19 cellular contexts compared by ENCODE assay signal in genomic region chr9:15482146-15482545, GRCh38. TPM values are rescaled to one million over a fixed set of nuclear protein-coding genes. Genes with fewer than 3 reads are reported as not detected.
DNase-seq lines count a peak whose midpoint lies in the region; ATAC-seq, FAIRE-seq and TF ChIP-seq lines count a peak whose summit lies in the region.
"Had no signal": no experiment of that assay in that cellular context is flagged by ENCODE, and none has a peak within 500 bp of the region (broad histone marks: within the 10 kb centered on the region; RNA-seq: fewer than 3 reads in every experiment).

No MANE protein-coding gene starts in this region.

- peak; percentile 7 for FAIRE-seq in H1 (lab: Jason Lieb, UNC)
- FAIRE-seq: bronchial epithelial cell, urothelium cell line had no signal

- no peak overlapping the region for H3K56ac ChIP-seq in H1 (replicated peaks; ENCODE audit: insufficient read length, low read depth, low read length)

- no peak for ATAC-seq in activated T-cell treated with anti-CD3 and anti-CD28 coated beads, Interleukin-2, amount 50 U/mL, for 72 hours (replicated peaks in 1 of 2)
- no peak for ATAC-seq in SK-N-SH treated with all-trans-retinoic acid at 6 μM for 48 hours
- ATAC-seq in GM19467 (IDR thresholded peaks at IDR 0.05; ENCODE audit: unreplicated experiment), result no peak
- no peak for ATAC-seq in HG02678 (IDR thresholded peaks at IDR 0.05; ENCODE audit: unreplicated experiment)
- ATAC-seq: HCT116, left lobe of liver had no signal

- H2BK15ac ChIP-seq in H1 (ENCODE audit: low read length), result no peak overlapping the region

- no peaks in the 10 kb centered on the region for H3K27me3 ChIP-seq in H1 (replicated peaks in 1 of 4; ENCODE audit: control insufficient read depth in 3 of 4, extremely low read depth in 1 of 4, insufficient read depth in 3 of 4, low read length in 3 of 4)

- H3K27ac ChIP-seq in H1 (ENCODE audit: low read depth, low read length), result no peak overlapping the region

- CTCF ChIA-PET in H1 (lab: Charles Lee; ENCODE audit: partially characterized antibody), result interaction anchor here (0.9 to 1.3 kb wide), 2 partner anchors 19 to 60 kb away, joined by 4 read pairs; no protein-coding TSS in a partner anchor

- no peaks in the 10 kb centered on the region for H3K9me3 Mint-ChIP-seq in activated T-cell treated with anti-CD3 and anti-CD28 coated beads, Interleukin-2, amount 50 U/mL, for 72 hours
- H3K9me3 Mint-ChIP-seq in osteocyte (ENCODE audit: unreplicated experiment), result no peaks in the 10 kb centered on the region

- no peak for TF ChIP-seq EP300 in H1 (IDR thresholded peaks at IDR 0.05; ENCODE audit: borderline replicate concordance in 1 of 2, low read depth in 2 of 2, low read length in 2 of 2)

- no peak overlapping the region for H4K8ac ChIP-seq in H1 (ENCODE audit: extremely low read depth, insufficient read depth, low read length)

- no peaks in the 10 kb centered on the region for H3K27me3 Mint-ChIP-seq in activated T-cell treated with anti-CD3 and anti-CD28 coated beads, Interleukin-2, amount 50 U/mL, for 72 hours (ENCODE audit: low read depth)
- no peaks in the 10 kb centered on the region for H3K27me3 Mint-ChIP-seq in osteocyte (ENCODE audit: unreplicated experiment)
- H3K27me3 Mint-ChIP-seq: progenitor cell of endocrine pancreas had no signal

- H4K5ac ChIP-seq in H1 (ENCODE audit: insufficient read length, low read depth, low read length), result no peak overlapping the region

- no peaks in the 10 kb centered on the region for H3K23me2 ChIP-seq in H1 (ENCODE audit: low read depth, low read length)

- H3K27ac Mint-ChIP-seq in activated T-cell treated with anti-CD3 and anti-CD28 coated beads, Interleukin-2, amount 50 U/mL, for 72 hours, result peak overlapping the region; percentile 8
- H3K27ac Mint-ChIP-seq in osteocyte (ENCODE audit: unreplicated experiment), result peak overlapping the region; percentile 32
- H3K27ac Mint-ChIP-seq: progenitor cell of endocrine pancreas had no signal

- H3K9ac ChIP-seq in H1 (replicated peaks in 1 of 4; ENCODE audit: extremely low read depth in 1 of 4, low read depth in 3 of 4, low read length in 3 of 4), result no peak overlapping the region

- H3K79me1 ChIP-seq in H1 (ENCODE audit: low read depth, low read length), result no peaks in the 10 kb centered on the region; the same call in 1 of the 2 replicates

- peaks cover 3 to 5% of the 10 kb centered on the region in 2 experiments for H4K20me1 ChIP-seq in H1 (replicated peaks in 1 of 2; ENCODE audit: control insufficient read depth in 1 of 2, insufficient read depth in 2 of 2, low read length in 2 of 2)

- H2BK5ac ChIP-seq in H1 (ENCODE audit: low read depth, low read length), result no peak overlapping the region

- no peak overlapping the region for H3K4me3 ChIP-seq in H1 (ENCODE audit: extremely low read depth in 1 of 4, insufficient read depth in 2 of 4, low read depth in 3 of 4, low read length in 4 of 4)

- H3K4me1 Mint-ChIP-seq in activated T-cell treated with anti-CD3 and anti-CD28 coated beads, Interleukin-2, amount 50 U/mL, for 72 hours (ENCODE audit: low read depth), result peaks cover 35% of the 10 kb centered on the region
- H3K4me1 Mint-ChIP-seq in osteocyte (ENCODE audit: unreplicated experiment), result peaks cover 25% of the 10 kb centered on the region

- H3K4me3 Mint-ChIP-seq in activated T-cell treated with anti-CD3 and anti-CD28 coated beads, Interleukin-2, amount 50 U/mL, for 72 hours, result no peak overlapping the region
- no peak overlapping the region for H3K4me3 Mint-ChIP-seq in osteocyte (ENCODE audit: unreplicated experiment)

- H3K36me3 Mint-ChIP-seq in activated T-cell treated with anti-CD3 and anti-CD28 coated beads, Interleukin-2, amount 50 U/mL, for 72 hours (ENCODE audit: insufficient read depth in 2 of 2), result peaks cover 6 to 45% of the 10 kb centered on the region in 2 donors
- H3K36me3 Mint-ChIP-seq in osteocyte (ENCODE audit: unreplicated experiment), result peaks cover 25% of the 10 kb centered on the region

- no peak overlapping the region for H2BK12ac ChIP-seq in H1 (ENCODE audit: low read depth, low read length)

- no peak for TF ChIP-seq POLR2A in H1 (IDR thresholded peaks at IDR 0.05; ENCODE audit: control extremely low read depth in 1 of 2, low read depth in 2 of 2, low read length in 2 of 2)

- no peak for TF ChIP-seq RAD21 in H1 (IDR thresholded peaks at IDR 0.05 in 1 of 2, conservative IDR thresholded peaks at IDR 0.05 in 1 of 2; ENCODE audit: low read depth in 2 of 2, low read length in 2 of 2)

- no peak overlapping the region for H3K4me2 ChIP-seq in H1 (ENCODE audit: insufficient read depth in 1 of 2, low read depth in 2 of 2, low read length in 2 of 2)

- no peak overlapping the region for H2AFZ ChIP-seq in H1 (ENCODE audit: low read length)

- no peak overlapping the region for H2AK5ac ChIP-seq in H1 (ENCODE audit: low read depth, low read length)

- DNase-seq in activated T-cell treated with anti-CD3 and anti-CD28 coated beads, Interleukin-2, amount 50 U/mL, for 72 hours, result no peak
- DNase-seq in activated T-cell treated with anti-CD3 and anti-CD28 coated beads for 4 hours, result no peak
- DNase-seq in H1 (ENCODE audit: low read depth in 1 of 2, low spot score in 2 of 2), result no peak
- DNase-seq in osteocyte (ENCODE audit: extremely low spot score, unreplicated experiment), result no peak
- no peak for DNase-seq in AG08396 (ENCODE audit: low spot score)
- DNase-seq: ACHN; activated CD4-positive, alpha-beta T cell treated with anti-CD3 and anti-CD28 coated beads, Interleukin-2, amount 50 U/mL, for 1 hour; activated gamma-delta T cell; effector CD4-positive, alpha-beta T cell; foreskin melanocyte; NCI-H1092 treated with DMSO at 0.1 percent for 48 hours had no signal

- no peak overlapping the region for H3K18ac ChIP-seq in H1 (ENCODE audit: extremely low read depth, low read length)

- WGBS in H1 (ENCODE audit: extremely low coverage in 1 of 2, insufficient coverage in 1 of 2, insufficient read length in 1 of 2, insufficient replicate concordance in 2 of 2, low coverage in 1 of 2, low lambda C conversion rate in 2 of 2, missing lambda C conversion rate in 1 of 2), 2 experiments, result 88% methylated on average over 1 of the region's 1 CpG; no CpG with 5 or more reads in 1 of the 2 experiments

- TF ChIP-seq CTCF in H1 (IDR thresholded peaks at IDR 0.05; ENCODE audit: control extremely low read depth in 1 of 3, insufficient read depth in 1 of 3, low read depth in 1 of 3, low read length in 3 of 3) (no peak), osteocyte (IDR thresholded peaks at IDR 0.05) (no peak)

- no peak overlapping the region for H3K23ac ChIP-seq in H1 (ENCODE audit: insufficient read length)

- peaks cover 0 to 83% of the 10 kb centered on the region in 2 experiments; a peak in 3 of 4 replicates for H3K79me2 ChIP-seq in H1 (ENCODE audit: control insufficient read depth in 1 of 2, insufficient read depth in 2 of 2, low read length in 2 of 2)

- H4K91ac ChIP-seq in H1 (replicated peaks; ENCODE audit: insufficient read length, low read length), result no peak overlapping the region

- no peaks in the 10 kb centered on the region for H3K9me3 ChIP-seq in H1 (ENCODE audit: insufficient read depth in 2 of 2, low read depth in 1 of 2, low read length in 1 of 2)

- H3K36me3 ChIP-seq in H1 (ENCODE audit: control insufficient read depth in 2 of 4, insufficient read depth in 4 of 4, low read length in 3 of 4), result peaks cover 0 to 89% (median 41%) of the 10 kb centered on the region in 4 experiments; a peak in 7 of 8 replicates

- no peak overlapping the region for H3K14ac ChIP-seq in H1 (ENCODE audit: insufficient read length)

- no peak overlapping the region for H2BK20ac ChIP-seq in H1 (ENCODE audit: low read length)

- H2BK120ac ChIP-seq in H1 (replicated peaks; ENCODE audit: low read depth, low read length), result no peak overlapping the region

- POLR2A ChIA-PET in H1 (lab: Charles Lee; ENCODE audit: partially characterized antibody), result interaction anchor here (0.8 to 4.6 kb wide), 6 partner anchors 9 to 29 kb away, joined by 3 to 29 read pairs (median 11); partner anchors contain the start of gene PSIP1

- H3K4me1 ChIP-seq in H1 (replicated peaks in 1 of 4; ENCODE audit: control insufficient read depth in 3 of 4, insufficient read depth in 4 of 4, low read length in 3 of 4), result peaks cover 0 to 2% (median 0%) of the 10 kb centered on the region in 4 experiments; a peak in 1 of 7 replicates

- no peak overlapping the region for H3K4ac ChIP-seq in H1 (replicated peaks; ENCODE audit: insufficient read length, low read depth, low read length)

TF ChIP-seq in SK-N-SH treated with all-trans-retinoic acid at 6 μM for 48 hours, 23 proteins besides CTCF, POLR2A, EP300 and RAD21 (continues in another document):
- no peak for TF ChIP-seq ZC3H10 (CRISPR knock-in tag; IDR thresholded peaks at IDR 0.05)
- peak; percentile 20; the same call in 1 of the 2 replicates for TF ChIP-seq TCF4 (CRISPR knock-in tag; IDR thresholded peaks at IDR 0.05; ENCODE audit: borderline replicate concordance)

TF ChIP-seq in H1, 55 proteins besides CTCF, POLR2A, EP300 and RAD21:
- TF ChIP-seq KDM4A (IDR thresholded peaks at IDR 0.05; ENCODE audit: low read depth, low read length, severe bottlenecking) (no peak), TAF1 (IDR thresholded peaks at IDR 0.05; ENCODE audit: low read depth, low read length) (no peak)

RNA-seq across cellular contexts. Expression of gene PSIP1, which starts 28.6 kb away (rescaled TPM):
- 100 to 1,000 TPM; 141 to 165 TPM for total RNA-seq in activated T-cell treated with anti-CD3 and anti-CD28 coated beads, Interleukin-2, amount 50 U/mL, for 72 hours
- total RNA-seq in H1 (2021; fragmentation: NEBNext Ultra II Directional; extraction: Animal tissue kit (Norgen Biotek cat#: 25700)), result 368 and 387 TPM in 2 replicates
- polyA plus RNA-seq in H1 (2011; rRNA removed), result 31.6 and 63.3 TPM in 2 replicates
- 157 TPM for polyA plus RNA-seq in H1 (2011; cell fraction: cytosol; rRNA removed)
- 89.6 TPM for polyA plus RNA-seq in H1 (2011; cell fraction: nucleus; rRNA removed)
- polyA plus RNA-seq in H1 (2012, experiment 1 of 2), result 236 to 429 TPM (median 255 TPM) in 4 replicates
- 73.9 TPM for polyA plus RNA-seq in H1 (2012, experiment 2 of 2)
- 444 TPM for polyA plus RNA-seq in H1 (2013, experiment 1 of 2)
- 435 TPM for polyA plus RNA-seq in H1 (2013, experiment 2 of 2)
- 45.3 and 46.2 TPM in 2 replicates for polyA minus RNA-seq in H1 (2011; rRNA and poly(A)+ RNA removed)
- 143 TPM for polyA minus RNA-seq in H1 (2011; cell fraction: cytosol; rRNA and poly(A)+ RNA removed)
- polyA minus RNA-seq in H1 (2011; cell fraction: nucleus; rRNA and poly(A)+ RNA removed), result 239 TPM
- 77.5 and 78.1 TPM in 2 replicates for total RNA-seq in osteocyte

RNA-seq across cellular contexts. Expression of gene SNAPC3, which starts 59.5 kb away (rescaled TPM):
- 10 to 100 TPM; 16.9 to 18.7 TPM for total RNA-seq in activated T-cell treated with anti-CD3 and anti-CD28 coated beads, Interleukin-2, amount 50 U/mL, for 72 hours
- total RNA-seq in H1 (2021; fragmentation: NEBNext Ultra II Directional; extraction: Animal tissue kit (Norgen Biotek cat#: 25700)), result 25.3 and 25.8 TPM in 2 replicates
- 11.9 and 13.0 TPM in 2 replicates for polyA plus RNA-seq in H1 (2011; rRNA removed)
- 19.6 TPM for polyA plus RNA-seq in H1 (2011; cell fraction: cytosol; rRNA removed)
- 12.3 TPM for polyA plus RNA-seq in H1 (2011; cell fraction: nucleus; rRNA removed)
- 9.8 to 18.7 TPM (median 14.2 TPM) in 4 replicates for polyA plus RNA-seq in H1 (2012, experiment 1 of 2)
- polyA plus RNA-seq in H1 (2012, experiment 2 of 2), result 4.5 TPM
- 18.4 TPM for polyA plus RNA-seq in H1 (2013, experiment 1 of 2)
- polyA plus RNA-seq in H1 (2013, experiment 2 of 2), result 17.7 TPM
- polyA minus RNA-seq in H1 (2011; rRNA and poly(A)+ RNA removed), result 19.7 and 24.4 TPM in 2 replicates
- polyA minus RNA-seq in H1 (2011; cell fraction: cytosol; rRNA and poly(A)+ RNA removed), result 18.4 TPM
- 32.7 TPM for polyA minus RNA-seq in H1 (2011; cell fraction: nucleus; rRNA and poly(A)+ RNA removed)
- 36.1 and 38.3 TPM in 2 replicates for total RNA-seq in osteocyte
